Comparison of ENCODE assay signal across 11 cellular contexts in the genomic region with DNA sequence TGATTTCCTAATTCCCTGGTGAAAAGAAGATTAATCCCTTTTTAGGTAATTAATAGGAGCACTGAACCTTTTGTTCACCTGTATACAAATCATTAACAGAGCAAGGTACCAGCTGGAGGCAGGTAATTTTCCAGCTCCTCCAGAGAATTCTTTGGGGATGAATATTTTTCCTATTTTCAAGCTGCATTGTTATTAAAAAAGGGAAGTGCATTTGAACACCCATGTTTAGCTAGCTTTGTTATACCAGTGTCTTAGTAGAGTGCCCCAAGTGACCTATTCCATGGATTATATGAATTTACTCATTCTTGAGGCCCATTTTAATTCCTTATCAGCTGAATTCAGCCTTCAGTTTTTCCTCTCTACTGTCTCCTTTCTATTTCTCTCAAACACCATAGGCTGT.
"Had no signal": no experiment of that assay in that cellular context is flagged by ENCODE, and none has a peak within 500 bp of the region (broad histone marks: within the 10 kb centered on the region; RNA-seq: fewer than 3 reads in every experiment).

No MANE protein-coding gene starts in this region.

- H3K36me3 ChIP-seq: HAP-1 had no signal

- H3K4me2 ChIP-seq: GM23338 had no signal

- ATAC-seq: GM23338, HCT116 had no signal

- H3K27ac ChIP-seq: GM23248 had no signal

- DNase-seq: GM23248, GOT3, H7, H9, HCEC 1CT, HFFc6 had no signal

- FAIRE-seq: H1, H54 had no signal

- H3K4me1 ChIP-seq: HAP-1 had no signal

- H3K9ac ChIP-seq: GM23248 had no signal

- H3K4me3 ChIP-seq: GM23248, GM23338, HAP-1 had no signal

- H2AFZ ChIP-seq: GM23248, GM23338 had no signal
